24 cellular contexts compared by ENCODE assay signal in genomic region chr5:178530526-178530925, GRCh38. TPM values are rescaled to one million over a fixed set of nuclear protein-coding genes. Genes with fewer than 3 reads are reported as not detected.
DNase-seq lines count a peak whose midpoint lies in the region; ATAC-seq, FAIRE-seq and TF ChIP-seq lines count a peak whose summit lies in the region.
"Had no signal": no experiment of that assay in that cellular context is flagged by ENCODE, and none has a peak within 500 bp of the region (broad histone marks: within the 10 kb centered on the region; RNA-seq: fewer than 3 reads in every experiment).

No MANE protein-coding gene starts in this region.

- no peaks in the 10 kb centered on the region for H3K27me3 ChIP-seq in HL-60 (ENCODE audit: insufficient read depth, poor library complexity, severe bottlenecking)
- H3K27me3 ChIP-seq in bronchial epithelial cell (ENCODE audit: control insufficient read depth, insufficient read depth, low read length): no peaks in the 10 kb centered on the region
- H3K27me3 ChIP-seq: BE2C had no signal

- no peaks in the 10 kb centered on the region for H3K36me3 ChIP-seq in bronchial epithelial cell (ENCODE audit: control insufficient read depth, insufficient read depth, low read length)
- H3K36me3 ChIP-seq: BE2C, HAP-1 had no signal

- no peak for ATAC-seq in GM21528 (IDR thresholded peaks at IDR 0.05; ENCODE audit: low FRiP score, unreplicated experiment)
- ATAC-seq: GM12878 had no signal

- intact Hi-C loops in posterior vena cava (cut with DNase I): no loop called here

- FAIRE-seq in bronchial epithelial cell (lab: Jason Lieb, UNC): peak; percentile 50
- FAIRE-seq: A204.1, D721Med, GM12878, GM19239, HTR-8/SVneo had no signal

- H3K4me3 ChIP-seq in HL-60 (replicated peaks; ENCODE audit: insufficient read depth, low read length): no peak overlapping the region
- no peak overlapping the region for H3K4me3 ChIP-seq in bronchial epithelial cell (ENCODE audit: low read depth, low read length)
- H3K4me3 ChIP-seq: GM12878, GM23248, HAP-1 had no signal

- H3K27ac ChIP-seq in HL-60 (replicated peaks): peak overlapping the region; percentile 91
- H3K27ac ChIP-seq: GM23248 had no signal

- DNase-seq in HL-60 (ENCODE audit: low read depth in 1 of 2, low spot score in 1 of 2) (no peak), bronchial epithelial cell (ENCODE audit: low read depth) (no peak), posterior vena cava (ENCODE audit: low spot score) (peak; percentile 42), HCEC 1CT (no peak), DMS153 treated with DMSO at 0.1 percent for 48 hours (lab: John Stamatoyannopoulos, UW; ENCODE audit: unreplicated experiment) (no peak), kidney glomerular epithelial cell (lab: John Stamatoyannopoulos, UW) (no peak)
- DNase-seq: ACHN; BE2C; C1 segment of cervical spinal cord; CD4-positive, CD25-positive, alpha-beta regulatory T cell; CD8-positive, alpha-beta memory T cell; COR-L47; DMS79; GF-D8; GM23248; IMR-90; KBM-7 had no signal

- no peak for TF ChIP-seq CTCF in HL-60 (IDR thresholded peaks at IDR 0.05; ENCODE audit: insufficient read depth, low read length)
- TF ChIP-seq CTCF in bronchial epithelial cell (IDR thresholded peaks at IDR 0.05; ENCODE audit: insufficient read depth, low read length, severe bottlenecking): no peak

RNA-seq across cellular contexts. Expression of gene COL23A1, which starts 59.7 kb away (rescaled TPM):
- total RNA-seq in bronchial epithelial cell: 0.13 and 0.26 TPM in 2 replicates
- total RNA-seq in posterior vena cava: 1 to 10 TPM; 2.0 to 3.0 TPM
- total RNA-seq: CD4-positive, CD25-positive, alpha-beta regulatory T cell; GM23248; IMR-90 had no signal
